8 cellular contexts compared by ENCODE assay signal in genomic region chr11:65506316-65506769, GRCh38. TPM values are rescaled to one million over a fixed set of nuclear protein-coding genes. Genes with fewer than 3 reads are reported as not detected.
DNase-seq lines count a peak whose midpoint lies in the region; ATAC-seq and TF ChIP-seq lines count a peak whose summit lies in the region.

No MANE protein-coding gene starts in this region.

- no peak for ATAC-seq in activated naive CD8-positive, alpha-beta T cell treated with anti-CD3 and anti-CD28 coated beads, Interleukin-2, amount 10 ng/mL, durations not matched to agents 7 days and 5 days (ENCODE audit: low read depth)
- ATAC-seq in GM19023 (IDR thresholded peaks at IDR 0.05; ENCODE audit: unreplicated experiment), result no peak

- POLR2A ChIA-PET in activated naive CD8-positive, alpha-beta T cell treated with anti-CD3 and anti-CD28 coated beads, Interleukin-2, amount 10 ng/mL, durations not matched to agents 7 days and 5 days (lab: Charles Lee), result interaction anchor here (0.7 to 28.7 kb wide), 16 partner anchors 8 to 157 kb away, joined by 3 to 2884 read pairs (median 11); partner anchors contain the start of genes FRMD8, MALAT1, NEAT1 and SCYL1

- no peak for TF ChIP-seq CTCF in AG09309 (IDR thresholded peaks at IDR 0.05; ENCODE audit: control insufficient read depth, insufficient read depth, low read depth, low read length, missing control alignments)
- no peak for TF ChIP-seq CTCF in HFF-Myc (IDR thresholded peaks at IDR 0.05; ENCODE audit: low read depth, low read length, missing control alignments)
- TF ChIP-seq CTCF in GM13976 (IDR thresholded peaks at IDR 0.05; ENCODE audit: borderline replicate concordance, control extremely low read depth, extremely low read depth, insufficient read depth, missing control alignments), result no peak

- H3K9me3 ChIP-seq in mesodermal cell (ENCODE audit: control insufficient read depth, low read length), result no peaks in the 10 kb centered on the region

- WGBS in mesodermal cell (ENCODE audit: insufficient coverage in 2 of 2), 2 experiments, result no CpG with 5 or more reads among the region's 4 CpGs

- no peak overlapping the region for H3K4me3 Mint-ChIP-seq in activated naive CD8-positive, alpha-beta T cell treated with anti-CD3 and anti-CD28 coated beads, Interleukin-2, amount 10 ng/mL, durations not matched to agents 7 days and 5 days

- in situ Hi-C loops in GM13976 (cut with MboI; ENCODE audit: low sequenced_read_pairs, unreplicated experiment), result loop anchor here (5.0 kb wide), 1 partner anchor 149 kb away; no protein-coding TSS in a partner anchor

- peaks cover 4% of the 10 kb centered on the region for H3K4me1 ChIP-seq in mesodermal cell (ENCODE audit: control insufficient read depth, insufficient read depth, low read length, poor library complexity, severe bottlenecking)

- H3K4me1 Mint-ChIP-seq in activated naive CD8-positive, alpha-beta T cell treated with anti-CD3 and anti-CD28 coated beads, Interleukin-2, amount 10 ng/mL, durations not matched to agents 7 days and 5 days, result peaks cover 47% of the 10 kb centered on the region

- DNase-seq in AG09309 (ENCODE audit: low read depth) (no peak), HFF-Myc (ENCODE audit: extremely low read depth, low read depth) (no peak), GM13976 (ENCODE audit: low spot score) (no peak), GF-D8 (lab: John Stamatoyannopoulos, UW) (no peak), GM19238 (ENCODE audit: insufficient read length, low spot score) (no peak)
- no peak for DNase-seq in activated naive CD8-positive, alpha-beta T cell treated with anti-CD3 and anti-CD28 coated beads, Interleukin-2, amount 10 ng/mL, durations not matched to agents 7 days and 5 days

- H3K9me3 Mint-ChIP-seq in activated naive CD8-positive, alpha-beta T cell treated with anti-CD3 and anti-CD28 coated beads, Interleukin-2, amount 10 ng/mL, durations not matched to agents 7 days and 5 days, result no peaks in the 10 kb centered on the region

- peaks cover 33% of the 10 kb centered on the region for H3K36me3 Mint-ChIP-seq in activated naive CD8-positive, alpha-beta T cell treated with anti-CD3 and anti-CD28 coated beads, Interleukin-2, amount 10 ng/mL, durations not matched to agents 7 days and 5 days

- H3K36me3 ChIP-seq in mesodermal cell (ENCODE audit: control insufficient read depth, insufficient read depth, low read length), result peaks cover 53% of the 10 kb centered on the region

- H3K4me3 ChIP-seq in AG09309 (ENCODE audit: control insufficient read depth, low read depth, low read length) (peak overlapping the region; percentile 74), HFF-Myc (replicated peaks; ENCODE audit: low read depth, low read length) (peak overlapping the region; percentile 84), mesodermal cell (ENCODE audit: extremely low read depth, insufficient read depth, low read length, poor library complexity, severe bottlenecking) (peak overlapping the region; percentile 94)

- H3K27ac Mint-ChIP-seq in activated naive CD8-positive, alpha-beta T cell treated with anti-CD3 and anti-CD28 coated beads, Interleukin-2, amount 10 ng/mL, durations not matched to agents 7 days and 5 days, result peak overlapping the region; percentile 80

- H3K27ac ChIP-seq in mesodermal cell (ENCODE audit: low read depth, low read length, severe bottlenecking), result peak overlapping the region; percentile 100

- no peaks in the 10 kb centered on the region for H3K27me3 Mint-ChIP-seq in activated naive CD8-positive, alpha-beta T cell treated with anti-CD3 and anti-CD28 coated beads, Interleukin-2, amount 10 ng/mL, durations not matched to agents 7 days and 5 days

RNA-seq across cellular contexts. Expression of gene MALAT1, which starts 7.5 kb away (rescaled TPM):
- over 10,000 TPM; 13,719 to 14,448 TPM for total RNA-seq in activated naive CD8-positive, alpha-beta T cell treated with anti-CD3 and anti-CD28 coated beads, Interleukin-2, amount 10 ng/mL, durations not matched to agents 7 days and 5 days
- polyA plus RNA-seq in mesodermal cell (2013, experiment 1 of 2), result 1,431 TPM
- 2,018 TPM for polyA plus RNA-seq in mesodermal cell (2013, experiment 2 of 2)

RNA-seq across cellular contexts. Expression of gene SCYL1, which starts 18.5 kb away (rescaled TPM):
- total RNA-seq in activated naive CD8-positive, alpha-beta T cell treated with anti-CD3 and anti-CD28 coated beads, Interleukin-2, amount 10 ng/mL, durations not matched to agents 7 days and 5 days, result 10 to 100 TPM; 74.2 to 74.9 TPM
- 102 TPM for polyA plus RNA-seq in mesodermal cell (2013, experiment 1 of 2)
- polyA plus RNA-seq in mesodermal cell (2013, experiment 2 of 2), result 89.8 TPM

RNA-seq across cellular contexts. Expression of gene LTBP3, which starts 51.8 kb away (rescaled TPM):
- 100 to 1,000 TPM; 116 to 119 TPM for total RNA-seq in activated naive CD8-positive, alpha-beta T cell treated with anti-CD3 and anti-CD28 coated beads, Interleukin-2, amount 10 ng/mL, durations not matched to agents 7 days and 5 days
- 24.9 TPM for polyA plus RNA-seq in mesodermal cell (2013, experiment 1 of 2)
- polyA plus RNA-seq in mesodermal cell (2013, experiment 2 of 2), result 23.5 TPM
